8 cellular contexts compared by ENCODE assay signal in the genomic region with DNA sequence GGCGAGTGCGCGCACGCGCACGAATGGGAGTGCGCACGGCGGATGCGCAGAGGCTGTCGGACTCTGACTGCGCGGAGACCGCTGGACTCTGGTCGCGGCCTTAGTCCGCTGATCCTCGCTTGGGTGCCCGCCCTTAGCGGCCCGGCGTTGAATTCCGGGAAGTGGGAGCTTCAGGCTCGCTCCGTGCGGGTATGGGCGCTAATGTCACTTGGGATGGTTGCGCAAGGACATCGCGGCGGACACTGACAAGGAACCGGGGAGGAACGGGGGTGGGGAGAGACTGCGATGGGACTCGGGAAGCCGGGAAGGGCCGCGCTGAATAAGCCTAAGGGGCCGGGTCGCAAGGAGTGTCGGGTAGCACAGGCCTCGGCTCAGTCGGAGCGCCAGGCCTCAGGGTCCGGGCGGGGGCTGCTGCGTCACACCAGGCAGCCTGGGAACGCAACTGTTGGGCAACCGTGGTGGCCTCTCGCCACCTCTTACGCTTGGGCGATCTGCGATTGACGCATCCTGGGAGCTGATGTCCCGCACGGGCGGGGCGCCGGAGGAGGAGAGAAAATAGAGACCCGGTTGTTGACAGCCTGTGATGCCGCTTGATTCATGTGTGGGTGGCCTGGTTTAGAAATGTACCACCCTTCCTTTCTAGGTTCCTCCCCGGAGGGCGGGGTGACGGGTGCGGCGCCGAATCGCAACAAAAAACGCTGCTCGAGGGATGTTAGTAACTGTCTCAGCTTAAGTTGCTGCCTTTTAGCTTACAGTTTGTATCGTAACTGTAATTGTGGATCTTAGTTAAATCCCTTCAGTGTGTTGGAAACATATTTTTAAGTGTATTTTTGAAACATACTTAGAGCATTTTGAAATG. TPM values are rescaled to one million over a fixed set of nuclear protein-coding genes. Genes with fewer than 3 reads are reported as not detected.
DNase-seq lines count a peak whose midpoint lies in the region; ATAC-seq, FAIRE-seq and TF ChIP-seq lines count a peak whose summit lies in the region.

No MANE protein-coding gene starts in this region.

- H3K4me1 ChIP-seq in HUES48 (ENCODE audit: control insufficient read depth, insufficient read depth, low read length) (peaks cover 13% of the 10 kb centered on the region), OCI-LY7 (ENCODE audit: insufficient read depth, low read length, poor library complexity, severe bottlenecking) (peaks cover 4% of the 10 kb centered on the region), mucosa of descending colon (ENCODE audit: low read depth) (peaks cover 20% of the 10 kb centered on the region)

- POLR2A ChIA-PET in OCI-LY7 (lab: Charles Lee), result interaction anchor here (0.7 to 1.4 kb wide), 3 partner anchors 12 to 19 kb away, joined by 3 read pairs; no protein-coding TSS in a partner anchor

- H3K4me3 ChIP-seq in HUES48 (ENCODE audit: low read depth, low read length) (peak overlapping the region; percentile 84), OCI-LY7 (ENCODE audit: low read depth, low read length, poor library complexity, severe bottlenecking) (peak overlapping the region; percentile 76), mucosa of descending colon (peak overlapping the region; percentile 92)

- peak overlapping the region; percentile 98 for H3K27ac ChIP-seq in HUES48 (ENCODE audit: low read depth, low read length)
- no peak overlapping the region for H3K27ac ChIP-seq in OCI-LY7 (ENCODE audit: low read depth, low read length, poor library complexity, severe bottlenecking)
- peak overlapping the region; percentile 99 for H3K27ac ChIP-seq in epithelial cell of prostate

- peaks cover 30% of the 10 kb centered on the region for H4K20me1 ChIP-seq in OCI-LY7 (ENCODE audit: insufficient read depth, low read length)

- peak overlapping the region; percentile 69 for H3K9ac ChIP-seq in HUES48 (ENCODE audit: low read depth, low read length)

- BruUV-seq in OCI-LY7 (replicated peaks; lab: Mats Ljungman, UMichigan), result no TSS peak

- DNase-seq in D721Med (ENCODE audit: insufficient read length, low spot score) (peak; percentile 55), OCI-LY7 (ENCODE audit: low spot score) (peak; percentile 80), activated T-cell treated with anti-CD3 and anti-CD28 coated beads for 48 hours (ENCODE audit: low read depth) (peak; percentile 88), epithelial cell of prostate (ENCODE audit: low read depth, low spot score) (peak; percentile 91), mucosa of descending colon (peak; percentile 92 to 96 (median 92))
- peak; percentile 84 to 89 for DNase-seq in stimulated activated CD8-positive, alpha-beta memory T cell treated with anti-CD3 and anti-CD28 coated beads, Interleukin-4, amount 100 ng/mL, for 1 hour (ENCODE audit: low read depth in 2 of 2, low spot score in 1 of 2)

- no peaks in the 10 kb centered on the region for H3K9me3 ChIP-seq in HUES48 (ENCODE audit: control insufficient read depth, insufficient read depth, low read length)
- no peaks in the 10 kb centered on the region for H3K9me3 ChIP-seq in OCI-LY7 (ENCODE audit: low read length)
- no peaks in the 10 kb centered on the region for H3K9me3 ChIP-seq in mucosa of descending colon

- H3K36me3 ChIP-seq in HUES48 (ENCODE audit: control insufficient read depth, insufficient read depth, low read length) (peaks cover 20% of the 10 kb centered on the region), OCI-LY7 (ENCODE audit: insufficient read depth, low read length) (no peaks in the 10 kb centered on the region), mucosa of descending colon (ENCODE audit: low read depth) (no peaks in the 10 kb centered on the region)

- H3K4me2 ChIP-seq in OCI-LY7 (ENCODE audit: low read length), result peak overlapping the region; percentile 91

- H3K9me2 ChIP-seq in OCI-LY7 (ENCODE audit: insufficient read depth, low read length), result no peaks in the 10 kb centered on the region

- ATAC-seq in GM21423 (IDR thresholded peaks at IDR 0.05; ENCODE audit: unreplicated experiment), result peak; percentile 59
- ATAC-seq in mucosa of descending colon, result peak; percentile 74

- TF ChIP-seq CTCF in D721Med (IDR thresholded peaks at IDR 0.05; ENCODE audit: insufficient read depth, missing control alignments) (no peak), OCI-LY7 (conservative IDR thresholded peaks at IDR 0.05; ENCODE audit: low read length) (no peak), mucosa of descending colon (IDR thresholded peaks at IDR 0.05) (no peak)

- peak overlapping the region; percentile 78 for H2AFZ ChIP-seq in OCI-LY7 (ENCODE audit: low read length)

- peak; percentile 29 for FAIRE-seq in D721Med (lab: Jason Lieb, UNC)

- intact Hi-C loops in OCI-LY7 (cut with micrococcal nuclease; ENCODE audit: unreplicated experiment) (loop anchor here (1.0 to 10.0 kb wide), 4 partner anchors 98 to 1975 kb away; partner anchors contain the start of genes RGMB, RIOK2 and ST8SIA4), mucosa of descending colon (cut with DNase I, micrococcal nuclease) (no loop called here)

- CTCF ChIA-PET in OCI-LY7 (lab: Charles Lee; ENCODE audit: unreplicated experiment), result no interaction called here

- no peaks in the 10 kb centered on the region for H3K79me2 ChIP-seq in OCI-LY7 (ENCODE audit: insufficient read depth, low read depth, low read length)

- H3K27me3 ChIP-seq in HUES48 (ENCODE audit: control insufficient read depth, insufficient read depth, low read length), result no peaks in the 10 kb centered on the region

RNA-seq across cellular contexts. Expression of gene CHD1, which starts 0.5 kb away (rescaled TPM):
- 10.3 and 23.3 TPM in 2 replicates for total RNA-seq in OCI-LY7 (2014; rRNA removed; shearing (Covaris generic))
- total RNA-seq in OCI-LY7 (2022), result 8.3 and 8.7 TPM in 2 replicates
- 10 to 100 TPM; 48.0 to 56.3 (median 53.0) TPM for total RNA-seq in mucosa of descending colon
